In genomic region chr9:37037137-37037743, GRCh38 we compare ENCODE assay signal across 8 cellular contexts. TPM values are rescaled to one million over a fixed set of nuclear protein-coding genes. Genes with fewer than 3 reads are reported as not detected.
DNase-seq lines count a peak whose midpoint lies in the region; FAIRE-seq and TF ChIP-seq lines count a peak whose summit lies in the region.

No MANE protein-coding gene starts in this region.

- no peak for FAIRE-seq in astrocyte (lab: Jason Lieb, UNC)

- DNase-seq in GF-D8 (lab: John Stamatoyannopoulos, UW) (peak; percentile 60), HL-60 (ENCODE audit: low read depth in 1 of 2, low spot score in 1 of 2) (peak in 1 of 2 experiments; percentile 55), astrocyte (ENCODE audit: low read depth) (no peak), tibial artery (no peak), NCI-H187 (lab: John Stamatoyannopoulos, UW) (no peak), ecto neural progenitor cell (ENCODE audit: low spot score) (no peak), HPDE6-E6E7 (ENCODE audit: extremely low spot score) (no peak)

- peaks cover 11% of the 10 kb centered on the region for H3K4me1 ChIP-seq in astrocyte (ENCODE audit: insufficient read depth, low read length)
- H3K4me1 ChIP-seq in liver (ENCODE audit: control insufficient read depth in 4 of 4, insufficient read depth in 4 of 4, low read length in 3 of 4): peaks cover 8 to 26% (median 17%) of the 10 kb centered on the region in 4 donors
- peaks cover 0 to 46% (median 33%) of the 10 kb centered on the region in 4 donors for H3K4me1 ChIP-seq in tibial artery

- H3K36me3 ChIP-seq in astrocyte (ENCODE audit: insufficient read depth, low read length) (no peaks in the 10 kb centered on the region), liver (ENCODE audit: control insufficient read depth in 4 of 4, insufficient read depth in 3 of 4, low read depth in 1 of 4, low read length in 3 of 4) (no peaks in the 10 kb centered on the region), tibial artery (no peaks in the 10 kb centered on the region)

- H3K27ac ChIP-seq in HL-60 (replicated peaks) (no peak overlapping the region), astrocyte (ENCODE audit: low read depth, low read length) (no peak overlapping the region), liver (ENCODE audit: low read depth in 1 of 2, low read length in 2 of 2) (no peak overlapping the region), tibial artery (no peak overlapping the region)

- peak overlapping the region; percentile 51 for H3K27ac Mint-ChIP-seq in astrocyte (ENCODE audit: unreplicated experiment)

- peak overlapping the region; percentile 74 for H3K4me3 Mint-ChIP-seq in astrocyte (ENCODE audit: unreplicated experiment)

- H3K27me3 ChIP-seq in HL-60 (ENCODE audit: insufficient read depth, poor library complexity, severe bottlenecking) (peaks cover 66% of the 10 kb centered on the region), astrocyte (ENCODE audit: insufficient read depth, low read length) (peaks cover 100% of the 10 kb centered on the region), liver (ENCODE audit: control insufficient read depth in 4 of 4, insufficient read depth in 4 of 4, low read length in 3 of 4) (peaks cover 8 to 38% (median 15%) of the 10 kb centered on the region in 4 donors), tibial artery (peaks cover 10 to 92% of the 10 kb centered on the region in 2 donors)

- H3K9me3 ChIP-seq in astrocyte (ENCODE audit: insufficient read depth, low read depth, low read length) (no peaks in the 10 kb centered on the region), liver (ENCODE audit: control insufficient read depth in 4 of 4, low read length in 3 of 4) (peaks cover 0 to 9% (median 0%) of the 10 kb centered on the region in 4 donors), tibial artery (no peaks in the 10 kb centered on the region)

- H3K36me3 Mint-ChIP-seq in astrocyte (ENCODE audit: low read depth, unreplicated experiment): no peaks in the 10 kb centered on the region

- peaks cover 8% of the 10 kb centered on the region for H3K9me3 Mint-ChIP-seq in astrocyte (ENCODE audit: unreplicated experiment)

- peak overlapping the region; percentile 79 for H2AFZ ChIP-seq in astrocyte (ENCODE audit: low read depth, low read length)

- H3K4me2 ChIP-seq in astrocyte (ENCODE audit: low read length): peak overlapping the region; percentile 88

- H3K79me2 ChIP-seq in astrocyte (ENCODE audit: insufficient read depth, low read length): no peaks in the 10 kb centered on the region

- 5% methylated on average over 29 of the region's 29 CpGs for WGBS in liver

- no peak overlapping the region for H3K9ac ChIP-seq in astrocyte (ENCODE audit: low read length)
- H3K9ac ChIP-seq in liver (ENCODE audit: low read depth in 1 of 2, low read length in 2 of 2): no peak overlapping the region

- peaks cover 83% of the 10 kb centered on the region for H3K27me3 Mint-ChIP-seq in astrocyte (ENCODE audit: low read depth, unreplicated experiment)

- no peak for TF ChIP-seq CTCF in HL-60 (IDR thresholded peaks at IDR 0.05; ENCODE audit: insufficient read depth, low read length)
- no peak for TF ChIP-seq CTCF in astrocyte (IDR thresholded peaks at IDR 0.05; ENCODE audit: insufficient read depth, low read depth, low read length)
- no peak for TF ChIP-seq CTCF in liver (IDR thresholded peaks at IDR 0.05; ENCODE audit: low read depth, low read length, missing input control)
- TF ChIP-seq CTCF in tibial artery (IDR thresholded peaks at IDR 0.05): no peak

- H3K4me1 Mint-ChIP-seq in astrocyte (ENCODE audit: low read depth, unreplicated experiment): peaks cover 7% of the 10 kb centered on the region

- TF ChIP-seq RAD21 in liver (IDR thresholded peaks at IDR 0.05): no peak

- intact Hi-C loops in tibial artery (cut with DNase I; ENCODE audit: low total_unique reads): no loop called here

- peaks cover 17% of the 10 kb centered on the region for H4K20me1 ChIP-seq in astrocyte (ENCODE audit: insufficient read depth, low read length)

- H3K4me3 ChIP-seq in HL-60 (replicated peaks; ENCODE audit: insufficient read depth, low read length) (peak overlapping the region; percentile 55), astrocyte (ENCODE audit: insufficient read depth, low read depth, low read length) (peak overlapping the region; percentile 53), liver (ENCODE audit: low read depth in 1 of 3, low read length in 3 of 3) (peak overlapping the region; percentile 40 to 81 (median 50)), tibial artery (peak overlapping the region; percentile 51 to 56)

TF ChIP-seq in liver, 16 proteins besides CTCF, POLR2A, EP300 and RAD21:
- TF ChIP-seq, protein P1, sequence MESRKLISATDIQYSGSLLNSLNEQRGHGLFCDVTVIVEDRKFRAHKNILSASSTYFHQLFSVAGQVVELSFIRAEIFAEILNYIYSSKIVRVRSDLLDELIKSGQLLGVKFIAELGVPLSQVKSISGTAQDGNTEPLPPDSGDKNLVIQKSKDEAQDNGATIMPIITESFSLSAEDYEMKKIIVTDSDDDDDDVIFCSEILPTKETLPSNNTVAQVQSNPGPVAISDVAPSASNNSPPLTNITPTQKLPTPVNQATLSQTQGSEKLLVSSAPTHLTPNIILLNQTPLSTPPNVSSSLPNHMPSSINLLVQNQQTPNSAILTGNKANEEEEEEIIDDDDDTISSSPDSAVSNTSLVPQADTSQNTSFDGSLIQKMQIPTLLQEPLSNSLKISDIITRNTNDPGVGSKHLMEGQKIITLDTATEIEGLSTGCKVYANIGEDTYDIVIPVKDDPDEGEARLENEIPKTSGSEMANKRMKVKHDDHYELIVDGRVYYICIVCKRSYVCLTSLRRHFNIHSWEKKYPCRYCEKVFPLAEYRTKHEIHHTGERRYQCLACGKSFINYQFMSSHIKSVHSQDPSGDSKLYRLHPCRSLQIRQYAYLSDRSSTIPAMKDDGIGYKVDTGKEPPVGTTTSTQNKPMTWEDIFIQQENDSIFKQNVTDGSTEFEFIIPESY (IDR thresholded peaks at IDR 0.05): no peak
- TF ChIP-seq, protein P2, sequence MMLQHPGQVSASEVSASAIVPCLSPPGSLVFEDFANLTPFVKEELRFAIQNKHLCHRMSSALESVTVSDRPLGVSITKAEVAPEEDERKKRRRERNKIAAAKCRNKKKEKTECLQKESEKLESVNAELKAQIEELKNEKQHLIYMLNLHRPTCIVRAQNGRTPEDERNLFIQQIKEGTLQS (IDR thresholded peaks at IDR 0.05): no peak
- TF ChIP-seq, protein P3, sequence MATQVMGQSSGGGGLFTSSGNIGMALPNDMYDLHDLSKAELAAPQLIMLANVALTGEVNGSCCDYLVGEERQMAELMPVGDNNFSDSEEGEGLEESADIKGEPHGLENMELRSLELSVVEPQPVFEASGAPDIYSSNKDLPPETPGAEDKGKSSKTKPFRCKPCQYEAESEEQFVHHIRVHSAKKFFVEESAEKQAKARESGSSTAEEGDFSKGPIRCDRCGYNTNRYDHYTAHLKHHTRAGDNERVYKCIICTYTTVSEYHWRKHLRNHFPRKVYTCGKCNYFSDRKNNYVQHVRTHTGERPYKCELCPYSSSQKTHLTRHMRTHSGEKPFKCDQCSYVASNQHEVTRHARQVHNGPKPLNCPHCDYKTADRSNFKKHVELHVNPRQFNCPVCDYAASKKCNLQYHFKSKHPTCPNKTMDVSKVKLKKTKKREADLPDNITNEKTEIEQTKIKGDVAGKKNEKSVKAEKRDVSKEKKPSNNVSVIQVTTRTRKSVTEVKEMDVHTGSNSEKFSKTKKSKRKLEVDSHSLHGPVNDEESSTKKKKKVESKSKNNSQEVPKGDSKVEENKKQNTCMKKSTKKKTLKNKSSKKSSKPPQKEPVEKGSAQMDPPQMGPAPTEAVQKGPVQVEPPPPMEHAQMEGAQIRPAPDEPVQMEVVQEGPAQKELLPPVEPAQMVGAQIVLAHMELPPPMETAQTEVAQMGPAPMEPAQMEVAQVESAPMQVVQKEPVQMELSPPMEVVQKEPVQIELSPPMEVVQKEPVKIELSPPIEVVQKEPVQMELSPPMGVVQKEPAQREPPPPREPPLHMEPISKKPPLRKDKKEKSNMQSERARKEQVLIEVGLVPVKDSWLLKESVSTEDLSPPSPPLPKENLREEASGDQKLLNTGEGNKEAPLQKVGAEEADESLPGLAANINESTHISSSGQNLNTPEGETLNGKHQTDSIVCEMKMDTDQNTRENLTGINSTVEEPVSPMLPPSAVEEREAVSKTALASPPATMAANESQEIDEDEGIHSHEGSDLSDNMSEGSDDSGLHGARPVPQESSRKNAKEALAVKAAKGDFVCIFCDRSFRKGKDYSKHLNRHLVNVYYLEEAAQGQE (IDR thresholded peaks at IDR 0.05): no peak
TF ChIP-seq in liver: peak in this region for 0.

RNA-seq across cellular contexts. Expression of gene PAX5, which starts 3.2 kb away (rescaled TPM):
- total RNA-seq in astrocyte (not detected in 2 replicates), liver (1 to 10 TPM in 1 of 2 donors, under 1 TPM in 1; 0.08 to 2.7 TPM)
- polyA plus RNA-seq in liver: under 1 TPM; 0.05 to 0.14 TPM
